Comparison of ENCODE assay signal across 8 cellular contexts in genomic region chr6:16683524-16684194, GRCh38.
DNase-seq lines count a peak whose midpoint lies in the region; ATAC-seq lines count a peak whose summit lies in the region.

No MANE protein-coding gene starts in this region.

- peak; percentile 56 for DNase-seq in COLO829 (ENCODE audit: low spot score)
- DNase-seq in NCI-H69 (lab: John Stamatoyannopoulos, UW): peak; percentile 89
- peak; percentile 46 for DNase-seq in dedifferentiated amniotic fluid mesenchymal stem cell (ENCODE audit: extremely low spot score)
- DNase-seq in natural killer cell treated with Interleukin-12 subunit alpha and Interleukin-12 subunit beta and Interleukin-15 and Interleukin-18, amount 100 ng/mL, for 72 hours (ENCODE audit: low spot score): no peak
- DNase-seq in middle frontal gyrus (ENCODE audit: extremely low spot score, low spot score): no peak
- DNase-seq in putamen (ENCODE audit: low spot score): no peak

- no peaks in the 10 kb centered on the region for H3K9me3 Mint-ChIP-seq in natural killer cell treated with Interleukin-12 subunit alpha and Interleukin-12 subunit beta and Interleukin-15 and Interleukin-18, amount 100 ng/mL, for 72 hours

- no peaks in the 10 kb centered on the region for H3K27me3 Mint-ChIP-seq in natural killer cell treated with Interleukin-12 subunit alpha and Interleukin-12 subunit beta and Interleukin-15 and Interleukin-18, amount 100 ng/mL, for 72 hours

- H3K4me1 Mint-ChIP-seq in natural killer cell treated with Interleukin-12 subunit alpha and Interleukin-12 subunit beta and Interleukin-15 and Interleukin-18, amount 100 ng/mL, for 72 hours (ENCODE audit: low read depth in 2 of 2): peaks cover 63 to 79% of the 10 kb centered on the region in 2 donors

- peak overlapping the region; percentile 63 for H3K4me3 Mint-ChIP-seq in natural killer cell treated with Interleukin-12 subunit alpha and Interleukin-12 subunit beta and Interleukin-15 and Interleukin-18, amount 100 ng/mL, for 72 hours

- H3K27ac Mint-ChIP-seq in natural killer cell treated with Interleukin-12 subunit alpha and Interleukin-12 subunit beta and Interleukin-15 and Interleukin-18, amount 100 ng/mL, for 72 hours: peak overlapping the region; percentile 69 to 89

- peak in 1 of 2 donors; percentile 54 for ATAC-seq in natural killer cell treated with Interleukin-12 subunit alpha and Interleukin-12 subunit beta and Interleukin-15 and Interleukin-18, amount 100 ng/mL, for 72 hours
- no peak for ATAC-seq in HG03097 (IDR thresholded peaks at IDR 0.05; ENCODE audit: low FRiP score, unreplicated experiment)
- no peak for ATAC-seq in GM21447 (IDR thresholded peaks at IDR 0.05; ENCODE audit: unreplicated experiment)

- peaks cover 5% of the 10 kb centered on the region for H3K36me3 Mint-ChIP-seq in natural killer cell treated with Interleukin-12 subunit alpha and Interleukin-12 subunit beta and Interleukin-15 and Interleukin-18, amount 100 ng/mL, for 72 hours

Comparison
In these comparisons a context has a peak if more than half of its experiments do, and no peak if none do; other contexts are left out.
1. DNase-seq: peak in COLO829 (single experiment), NCI-H69 (single experiment) and dedifferentiated amniotic fluid mesenchymal stem cell (single experiment); none in natural killer cell treated with Interleukin-12 subunit alpha and Interleukin-12 subunit beta and Interleukin-15 and Interleukin-18, amount 100 ng/mL, for 72 hours (single experiment), middle frontal gyrus (single experiment) and putamen (single experiment).